In the genomic region with DNA sequence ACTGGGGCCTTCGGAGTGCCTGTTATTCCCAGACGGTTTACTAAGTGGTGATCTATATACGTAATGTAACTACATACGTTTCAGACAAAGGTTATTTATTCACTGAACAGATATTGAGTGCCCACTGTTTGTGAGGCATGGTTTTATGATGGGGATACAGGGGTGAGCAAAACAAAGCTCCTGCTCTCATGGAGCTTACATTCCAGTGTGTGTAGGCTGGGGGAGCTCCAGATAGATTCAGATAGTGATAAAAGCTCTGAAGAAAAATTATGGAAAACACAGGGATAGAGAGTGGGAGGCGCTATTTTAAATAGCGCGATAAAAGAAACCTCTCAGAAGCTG, we compare ENCODE assay signal across 8 cellular contexts. TPM values are rescaled to one million over a fixed set of nuclear protein-coding genes. Genes with fewer than 3 reads are reported as not detected.
A peak's percentile ranks its signal among the peaks of the same experiment; 100 is the strongest.
DNase-seq lines count a peak whose midpoint lies in the region; ATAC-seq and TF ChIP-seq lines count a peak whose summit lies in the region.

No MANE protein-coding gene starts in this region.

- H3K27me3 Mint-ChIP-seq in activated naive CD4-positive, alpha-beta T cell treated with anti-CD3 and anti-CD28 coated beads for 36 hours (ENCODE audit: low read depth), result no peaks in the 10 kb centered on the region
- no peaks in the 10 kb centered on the region for H3K27me3 Mint-ChIP-seq in memory B cell

- H3K27me3 ChIP-seq in upper lobe of right lung, result no peaks in the 10 kb centered on the region

- H3K9me3 ChIP-seq in upper lobe of right lung, result no peaks in the 10 kb centered on the region

- H3K27ac Mint-ChIP-seq in activated naive CD4-positive, alpha-beta T cell treated with anti-CD3 and anti-CD28 coated beads for 36 hours, result peak overlapping the region; percentile 97
- peak overlapping the region; percentile 95 for H3K27ac Mint-ChIP-seq in memory B cell

- CTCF ChIA-PET in activated naive CD4-positive, alpha-beta T cell treated with anti-CD3 and anti-CD28 coated beads for 36 hours (lab: Charles Lee), result interaction anchor here (0.8 to 1.3 kb wide), 4 partner anchors 9 to 306 kb away, joined by 4 to 5 read pairs (median 4); no protein-coding TSS in a partner anchor

- H3K9me3 Mint-ChIP-seq in activated naive CD4-positive, alpha-beta T cell treated with anti-CD3 and anti-CD28 coated beads for 36 hours, result no peaks in the 10 kb centered on the region
- H3K9me3 Mint-ChIP-seq in memory B cell, result no peaks in the 10 kb centered on the region

- in situ Hi-C loops in astrocyte of the cerebellum (cut with HindIII; ENCODE audit: low sequenced_read_pairs), result no loop called here

- H3K4me1 ChIP-seq in upper lobe of right lung, result peaks cover 14% of the 10 kb centered on the region

- H3K36me3 ChIP-seq in upper lobe of right lung, result peaks cover 6% of the 10 kb centered on the region

- DNase-seq in activated naive CD4-positive, alpha-beta T cell treated with anti-CD3 and anti-CD28 coated beads for 36 hours, result no peak
- no peak for DNase-seq in activated naive CD4-positive, alpha-beta T cell treated with anti-CD3 and anti-CD28 coated beads, Interleukin-2, amount 50 U/mL, for 16 hours
- DNase-seq in astrocyte of the cerebellum (ENCODE audit: low read depth), result no peak
- DNase-seq in memory B cell (ENCODE audit: low spot score in 2 of 2), result no peak
- no peak for DNase-seq in upper lobe of right lung
- DNase-seq in NCI-H1930 (lab: John Stamatoyannopoulos, UW), result no peak
- no peak for DNase-seq in RKO (ENCODE audit: low spot score)

- peak overlapping the region; percentile 96 for H3K4me3 Mint-ChIP-seq in activated naive CD4-positive, alpha-beta T cell treated with anti-CD3 and anti-CD28 coated beads for 36 hours
- H3K4me3 Mint-ChIP-seq in memory B cell, result peak overlapping the region; percentile 99

- TF ChIP-seq CTCF in astrocyte of the cerebellum (IDR thresholded peaks at IDR 0.05; ENCODE audit: low read depth, low read length, missing control alignments) (no peak), upper lobe of right lung (IDR thresholded peaks at IDR 0.05) (no peak)

- intact Hi-C loops in activated naive CD4-positive, alpha-beta T cell treated with anti-CD3 and anti-CD28 coated beads for 36 hours (cut with micrococcal nuclease), result loop anchor here (1.0 to 5.0 kb wide), 2 partner anchors 271 to 812 kb away; partner anchors contain the start of genes ECD, FAM149B1 and MICU1
- intact Hi-C loops in upper lobe of right lung (cut with DNase I), result no loop called here

- H3K27ac ChIP-seq in upper lobe of right lung, result peak overlapping the region; percentile 91

- H3K36me3 Mint-ChIP-seq in activated naive CD4-positive, alpha-beta T cell treated with anti-CD3 and anti-CD28 coated beads for 36 hours (ENCODE audit: low read depth), result no peaks in the 10 kb centered on the region
- peaks cover 8% of the 10 kb centered on the region for H3K36me3 Mint-ChIP-seq in memory B cell

- ATAC-seq in memory B cell (ENCODE audit: low read depth) (no peak), upper lobe of right lung (no peak), HG02938 (IDR thresholded peaks at IDR 0.05; ENCODE audit: unreplicated experiment) (no peak)

- H3K4me3 ChIP-seq in astrocyte of the cerebellum (ENCODE audit: low read depth, low read length), result peak overlapping the region; percentile 73
- H3K4me3 ChIP-seq in upper lobe of right lung, result peak overlapping the region; percentile 75

- peaks cover 31% of the 10 kb centered on the region for H3K4me1 Mint-ChIP-seq in activated naive CD4-positive, alpha-beta T cell treated with anti-CD3 and anti-CD28 coated beads for 36 hours (ENCODE audit: low read depth)
- H3K4me1 Mint-ChIP-seq in memory B cell, result peaks cover 21% of the 10 kb centered on the region

RNA-seq across cellular contexts. Expression of gene DNAJB12, which starts 0.5 kb away (rescaled TPM):
- 10 to 100 TPM; 13.7 to 14.1 TPM for total RNA-seq in activated naive CD4-positive, alpha-beta T cell treated with anti-CD3 and anti-CD28 coated beads for 36 hours
- 39.9 TPM for total RNA-seq in upper lobe of right lung
